ENCODE assay signal across 8 cellular contexts in genomic region chr5:138574744-138575193, GRCh38. TPM values are rescaled to one million over a fixed set of nuclear protein-coding genes. Genes with fewer than 3 reads are reported as not detected.
DNase-seq lines count a peak whose midpoint lies in the region; ATAC-seq and TF ChIP-seq lines count a peak whose summit lies in the region.

No MANE protein-coding gene starts in this region.

- TF ChIP-seq RAD21 in HCT116 (IDR thresholded peaks at IDR 0.05; ENCODE audit: low read depth), result no peak

- no peaks in the 10 kb centered on the region for H3K9me2 ChIP-seq in HCT116 (ENCODE audit: insufficient read depth)

- RAD21 ChIA-PET in HCT116 (lab: Charles Lee; ENCODE audit: low non-redundant PET in 1 of 2, low total read pairs in 2 of 2, uncharacterized antibody in 2 of 2, unreplicated experiment in 2 of 2), result no interaction called here

- H3K36me3 ChIP-seq in HCT116 (ENCODE audit: control insufficient read depth in 1 of 2, insufficient read depth in 2 of 2, low read length in 2 of 2), result peaks cover 32 to 38% of the 10 kb centered on the region in 2 experiments
- peaks cover 32% of the 10 kb centered on the region for H3K36me3 ChIP-seq in iPS-15b (ENCODE audit: control insufficient read depth, insufficient read depth, low read length)

- peak overlapping the region; percentile 91 to 99 for H3K4me3 Mint-ChIP-seq in stimulated activated naive CD8-positive, alpha-beta T cell treated with anti-CD3 and anti-CD28 coated beads, Interleukin-15, amount 100 ng/mL, for 72 hours

- H3K79me2 ChIP-seq in HCT116 (ENCODE audit: insufficient read depth, low read length), result peaks cover 56% of the 10 kb centered on the region

- POLR2A ChIA-PET in HCT116 (lab: Charles Lee), result interaction anchor here (0.6 to 1.6 kb wide), 7 partner anchors 12 to 698 kb away, joined by 3 to 10 read pairs (median 6); partner anchors contain the start of gene ETF1

- H3K9me3 Mint-ChIP-seq in activated naive CD4-positive, alpha-beta T cell treated with anti-CD3 and anti-CD28 coated beads, Interleukin-2, amount 50 U/mL, for 72 hours, result peaks cover 0 to 4% of the 10 kb centered on the region in 2 donors
- H3K9me3 Mint-ChIP-seq in stimulated activated naive CD8-positive, alpha-beta T cell treated with anti-CD3 and anti-CD28 coated beads, Interleukin-15, amount 100 ng/mL, for 72 hours, result peaks cover 4 to 7% of the 10 kb centered on the region in 2 donors

- H3K9ac ChIP-seq in HCT116 (ENCODE audit: low read length) (peak overlapping the region; percentile 97), iPS-15b (ENCODE audit: low read depth, low read length) (peak overlapping the region; percentile 100)

- no peak for TF ChIP-seq POLR2A in HCT116 (IDR thresholded peaks at IDR 0.05; ENCODE audit: borderline replicate concordance, extremely low read depth, insufficient read depth, insufficient read length)

- no peaks in the 10 kb centered on the region for H3K27me3 Mint-ChIP-seq in stimulated activated naive CD8-positive, alpha-beta T cell treated with anti-CD3 and anti-CD28 coated beads, Interleukin-15, amount 100 ng/mL, for 72 hours

- BruUV-seq in HCT116 (replicated peaks; lab: Mats Ljungman, UMichigan), result no TSS peak

- CTCF ChIA-PET in HCT116 (lab: Charles Lee), result no interaction called here

- no peak for TF ChIP-seq CTCF in HCT116 (IDR thresholded peaks at IDR 0.05 in 2 of 3, conservative IDR thresholded peaks at IDR 0.05 in 1 of 3; ENCODE audit: borderline replicate concordance in 1 of 3, insufficient read depth in 1 of 3, low read depth in 2 of 3, low read length in 2 of 3)

- ATAC-seq in HCT116 (no peak), GM21360 (IDR thresholded peaks at IDR 0.05; ENCODE audit: unreplicated experiment) (no peak), HG03039 (IDR thresholded peaks at IDR 0.05; ENCODE audit: unreplicated experiment) (no peak), HG03095 (IDR thresholded peaks at IDR 0.05; ENCODE audit: unreplicated experiment) (no peak)
- peak; percentile 11 to 43 for ATAC-seq in activated naive CD4-positive, alpha-beta T cell treated with anti-CD3 and anti-CD28 coated beads, Interleukin-2, amount 50 U/mL, for 72 hours
- ATAC-seq in stimulated activated naive CD8-positive, alpha-beta T cell treated with anti-CD3 and anti-CD28 coated beads, Interleukin-15, amount 100 ng/mL, for 72 hours, result peak; percentile 12

- H3K9me3 ChIP-seq in HCT116 (ENCODE audit: control insufficient read depth in 1 of 2, insufficient read depth in 1 of 2, low read depth in 1 of 2, low read length in 2 of 2) (no peaks in the 10 kb centered on the region), iPS-15b (ENCODE audit: control insufficient read depth, insufficient read depth, low read length) (no peaks in the 10 kb centered on the region)

- no peak overlapping the region for H2AFZ ChIP-seq in HCT116 (ENCODE audit: low read depth, low read length, poor library complexity, severe bottlenecking)

- DNase-seq in AG08395 (ENCODE audit: low spot score), result peak; percentile 31
- DNase-seq in HCT116 (ENCODE audit: low read depth, low spot score), result no peak
- DNase-seq in activated naive CD4-positive, alpha-beta T cell treated with anti-CD3 and anti-CD28 coated beads, Interleukin-2, amount 50 U/mL, for 72 hours (ENCODE audit: low spot score in 2 of 2), result no peak
- DNase-seq in stimulated activated naive CD8-positive, alpha-beta T cell treated with anti-CD3 and anti-CD28 coated beads, Interleukin-15, amount 100 ng/mL, for 72 hours, result no peak

- peak overlapping the region; percentile 77 for H3K4me2 ChIP-seq in HCT116 (ENCODE audit: low read length)

- H3K4me1 ChIP-seq in HCT116 (ENCODE audit: control insufficient read depth in 1 of 2, insufficient read depth in 2 of 2, low read length in 2 of 2) (peaks cover 10 to 29% of the 10 kb centered on the region in 2 experiments; a peak in 3 of 4 replicates), iPS-15b (ENCODE audit: control insufficient read depth, insufficient read depth, low read length) (peaks cover 2% of the 10 kb centered on the region)

- intact Hi-C loops in HCT116 (cut with micrococcal nuclease), result loop anchor here (1.0 to 5.0 kb wide), 3 partner anchors 31 to 818 kb away; partner anchors contain the start of gene ETF1

- H3K27ac ChIP-seq in HCT116 (ENCODE audit: low read depth, low read length), result peak overlapping the region; percentile 96

- H3K27me3 ChIP-seq in HCT116 (ENCODE audit: insufficient read depth, low read length), result no peaks in the 10 kb centered on the region
- no peaks in the 10 kb centered on the region for H3K27me3 ChIP-seq in iPS-15b (ENCODE audit: control insufficient read depth, insufficient read depth, low read length)

- H4K20me1 ChIP-seq in HCT116 (ENCODE audit: insufficient read depth), result no peaks in the 10 kb centered on the region

- peaks cover 68% of the 10 kb centered on the region for H3K4me1 Mint-ChIP-seq in stimulated activated naive CD8-positive, alpha-beta T cell treated with anti-CD3 and anti-CD28 coated beads, Interleukin-15, amount 100 ng/mL, for 72 hours

- H3K4me3 ChIP-seq in HCT116 (replicated peaks in 1 of 2; ENCODE audit: low read depth in 1 of 2, low read length in 2 of 2) (peak overlapping the region; percentile 88 to 100), iPS-15b (ENCODE audit: low read depth, low read length) (peak overlapping the region; percentile 84)

- peak overlapping the region; percentile 99 to 100 for H3K27ac Mint-ChIP-seq in activated naive CD4-positive, alpha-beta T cell treated with anti-CD3 and anti-CD28 coated beads, Interleukin-2, amount 50 U/mL, for 72 hours
- H3K27ac Mint-ChIP-seq in stimulated activated naive CD8-positive, alpha-beta T cell treated with anti-CD3 and anti-CD28 coated beads, Interleukin-15, amount 100 ng/mL, for 72 hours, result peak overlapping the region; percentile 100

- H3K36me3 Mint-ChIP-seq in activated naive CD4-positive, alpha-beta T cell treated with anti-CD3 and anti-CD28 coated beads, Interleukin-2, amount 50 U/mL, for 72 hours, result peaks cover 30 to 52% of the 10 kb centered on the region in 2 donors

TF ChIP-seq in HCT116, 20 proteins besides CTCF, POLR2A, EP300 and RAD21:
- 0 out of 2 replicates have a peak, but pooled peaks have one; percentile 98 for TF ChIP-seq ZFX (IDR thresholded peaks at IDR 0.05)
- TF ChIP-seq EZH2phosphoT487 (IDR thresholded peaks at IDR 0.05; ENCODE audit: borderline replicate concordance), result no peak

RNA-seq across cellular contexts. Expression of gene HSPA9, which starts 0.4 kb away (rescaled TPM):
- total RNA-seq in HCT116 (2021; ENCODE audit: unreplicated experiment), result 486 TPM
- 370 and 385 TPM in 2 replicates for polyA plus RNA-seq in HCT116 (2012)
- total RNA-seq in activated naive CD4-positive, alpha-beta T cell treated with anti-CD3 and anti-CD28 coated beads, Interleukin-2, amount 50 U/mL, for 72 hours, result 100 to 1,000 TPM; 346 to 393 TPM

RNA-seq across cellular contexts. Expression of gene ETF1, which starts 31.7 kb away (rescaled TPM):
- total RNA-seq in HCT116 (2021; ENCODE audit: unreplicated experiment), result 178 TPM
- polyA plus RNA-seq in HCT116 (2012), result 64.7 and 84.1 TPM in 2 replicates
- 100 to 1,000 TPM; 109 to 120 TPM for total RNA-seq in activated naive CD4-positive, alpha-beta T cell treated with anti-CD3 and anti-CD28 coated beads, Interleukin-2, amount 50 U/mL, for 72 hours

Comparison
In these comparisons a context has a peak if more than half of its experiments do, and no peak if none do; other contexts are left out.
1. ATAC-seq: peak in activated naive CD4-positive, alpha-beta T cell treated with anti-CD3 and anti-CD28 coated beads, Interleukin-2, amount 50 U/mL, for 72 hours (2 of 2) and stimulated activated naive CD8-positive, alpha-beta T cell treated with anti-CD3 and anti-CD28 coated beads, Interleukin-15, amount 100 ng/mL, for 72 hours (single experiment); none in HCT116 (single experiment), GM21360 (single experiment), HG03039 (single experiment) and HG03095 (single experiment).